In genomic region chr17:60383379-60383778, GRCh38 we compare ENCODE assay signal across 1 cellular context.
TF ChIP-seq lines count a peak whose summit lies in the region.

No MANE protein-coding gene starts in this region.

TF ChIP-seq in K562, 482 proteins besides CTCF, POLR2A, EP300 and RAD21 (continues in another document):
- no peak for TF ChIP-seq ZNF174 (CRISPR knock-in tag; IDR thresholded peaks at IDR 0.05)
- TF ChIP-seq SMARCA4 (IDR thresholded peaks at IDR 0.05): peak; percentile 20; the same call in 1 of the 2 replicates
- TF ChIP-seq ZNF41 (CRISPR knock-in tag; conservative IDR thresholded peaks at IDR 0.05): no peak
- no peak for TF ChIP-seq U2AF2 (optimal IDR thresholded peaks at IDR 0.05; ENCODE audit: low read depth, low read length)
- peak; percentile 6 for TF ChIP-seq MEIS2 (IDR thresholded peaks at IDR 0.05; ENCODE audit: partially characterized antibody)
- TF ChIP-seq DACH1 (IDR thresholded peaks at IDR 0.05; ENCODE audit: partially characterized antibody): peak; percentile 38
- no peak for TF ChIP-seq BDP1 (IDR thresholded peaks at IDR 0.05; ENCODE audit: insufficient read depth, insufficient read length)
- TF ChIP-seq ARID1B (IDR thresholded peaks at IDR 0.05): peak; percentile 36; the same call in 1 of the 2 replicates
- peak; percentile 38; the same call in 1 of the 2 replicates for TF ChIP-seq BHLHE40 (IDR thresholded peaks at IDR 0.05; ENCODE audit: low read length)
- TF ChIP-seq CEBPG (CRISPR knock-in tag; IDR thresholded peaks at IDR 0.05): peak; percentile 87
- peak; percentile 80 to 98 for TF ChIP-seq CEBPG (tag; conservative IDR thresholded peaks at IDR 0.05 in 1 of 2, IDR thresholded peaks at IDR 0.05 in 1 of 2)
- TF ChIP-seq BRD9 (IDR thresholded peaks at IDR 0.05; ENCODE audit: low read depth, partially characterized antibody): no peak
- no peak for TF ChIP-seq STAT5A (IDR thresholded peaks at IDR 0.05; ENCODE audit: borderline replicate concordance, low read length)
- no peak for TF ChIP-seq RNF2 (IDR thresholded peaks at IDR 0.05)
- no peak for TF ChIP-seq BRF1 (IDR thresholded peaks at IDR 0.05; ENCODE audit: borderline replicate concordance, extremely low read depth, insufficient read length)
- peak; percentile 84 for TF ChIP-seq IRF9 (tag; IDR thresholded peaks at IDR 0.05)
- TF ChIP-seq SOX6 (IDR thresholded peaks at IDR 0.05): peak; percentile 53; the same call in 1 of the 2 replicates
- TF ChIP-seq DDX20 (tag; IDR thresholded peaks at IDR 0.05; ENCODE audit: low read depth): no peak
- no peak for TF ChIP-seq ELF1 (tag; IDR thresholded peaks at IDR 0.05)
- peak in 1 of 3 experiments; percentile 73; a peak in 1 of 6 replicates for TF ChIP-seq ZBTB11 (CRISPR knock-in tag; IDR thresholded peaks at IDR 0.05)
- TF ChIP-seq NFYB (IDR thresholded peaks at IDR 0.05; ENCODE audit: extremely low read depth, insufficient read length): no peak
- no peak for TF ChIP-seq EZH2 (IDR thresholded peaks at IDR 0.05; ENCODE audit: borderline replicate concordance, low read depth, low read length)
- TF ChIP-seq HMGXB4 (CRISPR knock-in tag; IDR thresholded peaks at IDR 0.05): no peak
- TF ChIP-seq ZNF175 (CRISPR knock-in tag; IDR thresholded peaks at IDR 0.05; ENCODE audit: low read depth): no peak
- no peak for TF ChIP-seq TSC22D4 (tag; IDR thresholded peaks at IDR 0.05)
- no peak for TF ChIP-seq MYBL2 (IDR thresholded peaks at IDR 0.05; ENCODE audit: low read depth)
- no peak for TF ChIP-seq MYBL2 (CRISPR knock-in tag; IDR thresholded peaks at IDR 0.05; ENCODE audit: borderline replicate concordance)
- no peak for TF ChIP-seq PHB (CRISPR knock-in tag; IDR thresholded peaks at IDR 0.05)
- TF ChIP-seq ZBTB17 (CRISPR knock-in tag; IDR thresholded peaks at IDR 0.05): no peak
- peak; percentile 40 for TF ChIP-seq CBFA2T3 (IDR thresholded peaks at IDR 0.05)
- no peak for TF ChIP-seq ZNF707 (CRISPR knock-in tag; conservative IDR thresholded peaks at IDR 0.05)
- TF ChIP-seq ARNT (IDR thresholded peaks at IDR 0.05): no peak
- peak; percentile 71 for TF ChIP-seq CXXC5 (CRISPR knock-in tag; IDR thresholded peaks at IDR 0.05)
- peak; percentile 98 for TF ChIP-seq CEBPB (tag; IDR thresholded peaks at IDR 0.05)
- peak in 1 of 2 experiments; percentile 53; a peak in 1 of 4 replicates for TF ChIP-seq RCOR1 (IDR thresholded peaks at IDR 0.05; ENCODE audit: borderline replicate concordance in 1 of 2, low read depth in 2 of 2, low read length in 2 of 2)
- TF ChIP-seq ZNF639 (CRISPR knock-in tag; conservative IDR thresholded peaks at IDR 0.05 in 1 of 2, IDR thresholded peaks at IDR 0.05 in 1 of 2): no peak
- no peak for TF ChIP-seq SMARCB1 (IDR thresholded peaks at IDR 0.05; ENCODE audit: insufficient read length, low read depth)
- TF ChIP-seq POLR2AphosphoS2 (IDR thresholded peaks at IDR 0.05; ENCODE audit: low read length): no peak
- TF ChIP-seq SMARCE1 (IDR thresholded peaks at IDR 0.05): no peak
- no peak for TF ChIP-seq CREB3 (tag; conservative IDR thresholded peaks at IDR 0.05; ENCODE audit: low read depth)
- TF ChIP-seq RBM39 (optimal IDR thresholded peaks at IDR 0.05; ENCODE audit: low read depth, low read length): no peak
- no peak for TF ChIP-seq SP2 (IDR thresholded peaks at IDR 0.05; ENCODE audit: extremely low read depth, low read depth, low read length, poor library complexity, severe bottlenecking)
- TF ChIP-seq JUN (IDR thresholded peaks at IDR 0.05; ENCODE audit: borderline replicate concordance, low read depth, low read length): no peak
- TF ChIP-seq JUN (CRISPR knock-in tag; IDR thresholded peaks at IDR 0.05; ENCODE audit: borderline replicate concordance): no peak
- TF ChIP-seq ZNF408 (CRISPR knock-in tag; IDR thresholded peaks at IDR 0.05; ENCODE audit: low read depth): no peak
- TF ChIP-seq ARID3B (CRISPR knock-in tag; IDR thresholded peaks at IDR 0.05; ENCODE audit: borderline replicate concordance): no peak
- TF ChIP-seq AFF4 (CRISPR knock-in tag; IDR thresholded peaks at IDR 0.05): no peak
- peak; percentile 21; the same call in 1 of the 2 replicates for TF ChIP-seq ATF3 (IDR thresholded peaks at IDR 0.05)
- TF ChIP-seq ATF3 (CRISPR knock-in tag; conservative IDR thresholded peaks at IDR 0.05): no peak
- no peak for TF ChIP-seq HLTF (IDR thresholded peaks at IDR 0.05)
- TF ChIP-seq SRSF9 (IDR thresholded peaks at IDR 0.05; ENCODE audit: borderline replicate concordance, low read depth, low read length): no peak
- TF ChIP-seq E2F3 (CRISPR knock-in tag; IDR thresholded peaks at IDR 0.05): no peak
- no peak for TF ChIP-seq KDM5B (IDR thresholded peaks at IDR 0.05; ENCODE audit: insufficient replicate concordance, low read depth, low read length)
- TF ChIP-seq SRF (CRISPR knock-in tag; IDR thresholded peaks at IDR 0.05): no peak
- no peak for TF ChIP-seq SIX5 (IDR thresholded peaks at IDR 0.05; ENCODE audit: borderline replicate concordance in 1 of 2, insufficient read depth in 1 of 2, low read depth in 1 of 2, low read length in 2 of 2)
- TF ChIP-seq SMC3 (conservative IDR thresholded peaks at IDR 0.05; ENCODE audit: insufficient read depth, low read depth, low read length): no peak
- TF ChIP-seq ZNF79 (CRISPR knock-in tag; IDR thresholded peaks at IDR 0.05; ENCODE audit: low read depth): no peak
- TF ChIP-seq NR2C1 (IDR thresholded peaks at IDR 0.05): no peak
- no peak for TF ChIP-seq NR2C1 (tag; IDR thresholded peaks at IDR 0.05)
- no peak for TF ChIP-seq KHSRP (IDR thresholded peaks at IDR 0.05)
- TF ChIP-seq ZNF830 (CRISPR knock-in tag; IDR thresholded peaks at IDR 0.05): no peak
- TF ChIP-seq STAG1 (CRISPR knock-in tag; IDR thresholded peaks at IDR 0.05; ENCODE audit: borderline replicate concordance): no peak
- no peak for TF ChIP-seq RBM34 (IDR thresholded peaks at IDR 0.05; ENCODE audit: borderline replicate concordance, insufficient read depth, low read length)
- TF ChIP-seq ZNF511 (CRISPR knock-in tag; IDR thresholded peaks at IDR 0.05): no peak
